Comparison of ENCODE assay signal across 31 cellular contexts in genomic region chr7:49037348-49038210, GRCh38.
"Had no signal": no experiment of that assay in that cellular context is flagged by ENCODE, and none has a peak within 500 bp of the region (broad histone marks: within the 10 kb centered on the region; RNA-seq: fewer than 3 reads in every experiment).

No MANE protein-coding gene starts in this region.

- H3K36me3 Mint-ChIP-seq: activated CD8-positive, alpha-beta memory T cell treated with anti-CD3 and anti-CD28 coated beads, Interleukin-2, amount 10 ng/mL, durations not matched to agents 7 days and 5 days; naive thymus-derived CD4-positive, alpha-beta T cell; stimulated activated naive B cell treated with anti-CD40 and anti-IgM and Interleukin-4, amounts not matched to agents 10 μg/mL and 1 μg/mL and 100 μg/mL, for 72 hours had no signal

- H3K4me1 Mint-ChIP-seq: activated CD4-positive, alpha-beta T cell treated with anti-CD3 and anti-CD28 coated beads, Interleukin-2, amount 10 ng/mL, durations not matched to agents 7 days and 5 days; activated CD8-positive, alpha-beta memory T cell treated with anti-CD3 and anti-CD28 coated beads, Interleukin-2, amount 10 ng/mL, durations not matched to agents 7 days and 5 days; naive thymus-derived CD4-positive, alpha-beta T cell; stimulated activated naive B cell treated with anti-CD40 and anti-IgM and Interleukin-4, amounts not matched to agents 10 μg/mL and 1 μg/mL and 100 μg/mL, for 72 hours had no signal

- H3K9me3 ChIP-seq: gastrocnemius medialis, lower lobe of right lung, sigmoid colon, testis, vagina had no signal

- H3K4me2 ChIP-seq: smooth muscle cell had no signal

- H3K36me3 ChIP-seq: brain microvascular endothelial cell, gastrocnemius medialis, lower lobe of right lung, sigmoid colon, vagina had no signal

- H3K4me1 ChIP-seq: gastrocnemius medialis, lower lobe of right lung, sigmoid colon, testis, vagina had no signal

- H3K27ac Mint-ChIP-seq: activated CD4-positive, alpha-beta T cell treated with anti-CD3 and anti-CD28 coated beads, Interleukin-2, amount 10 ng/mL, durations not matched to agents 7 days and 5 days; activated CD8-positive, alpha-beta memory T cell treated with anti-CD3 and anti-CD28 coated beads, Interleukin-2, amount 10 ng/mL, durations not matched to agents 7 days and 5 days; activated CD8-positive, alpha-beta T cell treated with anti-CD3 and anti-CD28 coated beads for 36 hours; dendritic cell treated with granulocyte-macrophage colony-stimulating factor and Interleukin-4, amounts not matched to agents 40 ng/mL and 50 ng/mL, for 4 days; naive thymus-derived CD4-positive, alpha-beta T cell; progenitor cell of endocrine pancreas; stimulated activated naive B cell treated with anti-CD40 and anti-IgM and Interleukin-4, amounts not matched to agents 10 μg/mL and 1 μg/mL and 100 μg/mL, for 72 hours had no signal

- H3K4me3 ChIP-seq: gastrocnemius medialis, lower lobe of right lung, sigmoid colon, smooth muscle cell, testis, vagina had no signal

- H3K27me3 Mint-ChIP-seq: activated CD4-positive, alpha-beta T cell treated with anti-CD3 and anti-CD28 coated beads, Interleukin-2, amount 10 ng/mL, durations not matched to agents 7 days and 5 days; activated CD8-positive, alpha-beta memory T cell treated with anti-CD3 and anti-CD28 coated beads, Interleukin-2, amount 10 ng/mL, durations not matched to agents 7 days and 5 days; activated CD8-positive, alpha-beta T cell treated with anti-CD3 and anti-CD28 coated beads for 36 hours; dendritic cell treated with granulocyte-macrophage colony-stimulating factor and Interleukin-4, amounts not matched to agents 40 ng/mL and 50 ng/mL, for 4 days; naive thymus-derived CD4-positive, alpha-beta T cell; progenitor cell of endocrine pancreas; stimulated activated naive B cell treated with anti-CD40 and anti-IgM and Interleukin-4, amounts not matched to agents 10 μg/mL and 1 μg/mL and 100 μg/mL, for 72 hours had no signal

- H3K4me3 Mint-ChIP-seq: activated CD4-positive, alpha-beta T cell treated with anti-CD3 and anti-CD28 coated beads, Interleukin-2, amount 10 ng/mL, durations not matched to agents 7 days and 5 days; activated CD8-positive, alpha-beta memory T cell treated with anti-CD3 and anti-CD28 coated beads, Interleukin-2, amount 10 ng/mL, durations not matched to agents 7 days and 5 days; activated CD8-positive, alpha-beta T cell treated with anti-CD3 and anti-CD28 coated beads for 36 hours; dendritic cell treated with granulocyte-macrophage colony-stimulating factor and Interleukin-4, amounts not matched to agents 40 ng/mL and 50 ng/mL, for 4 days; naive thymus-derived CD4-positive, alpha-beta T cell; stimulated activated naive B cell treated with anti-CD40 and anti-IgM and Interleukin-4, amounts not matched to agents 10 μg/mL and 1 μg/mL and 100 μg/mL, for 72 hours had no signal

- DNase-seq: activated CD4-positive, alpha-beta T cell treated with anti-CD3 and anti-CD28 coated beads, Interleukin-2, amount 10 ng/mL, durations not matched to agents 7 days and 5 days; activated CD4-positive, CD25-positive, alpha-beta regulatory T cell treated with anti-CD3 and anti-CD28 coated beads, Interleukin-2, amount 50 U/mL, for 72 hours; activated CD8-positive, alpha-beta memory T cell treated with anti-CD3 and anti-CD28 coated beads, Interleukin-2, amount 10 ng/mL, durations not matched to agents 7 days and 5 days; activated CD8-positive, alpha-beta T cell treated with anti-CD3 and anti-CD28 coated beads for 36 hours; activated gamma-delta T cell; activated naive CD4-positive, alpha-beta T cell treated with anti-CD3 and anti-CD28 coated beads, Interleukin-2, amount 50 U/mL, for 16 hours; activated T-cell treated with anti-CD3 and anti-CD28 coated beads for 4 hours; anterior cingulate cortex; brain microvascular endothelial cell; caudate nucleus; effector CD8-positive, alpha-beta T cell; gastrocnemius medialis; head of caudate nucleus; hypothalamus; kidney; lower lobe of right lung; naive thymus-derived CD4-positive, alpha-beta T cell; retina; sigmoid colon; stimulated activated CD4-positive, alpha-beta T cell treated with anti-CD3 and anti-CD28 coated beads, Interleukin-2, amount 100 ng/mL, for 48 hours; stimulated activated CD8-positive, alpha-beta memory T cell treated with anti-CD3 and anti-CD28 coated beads, Interleukin-4, amount 100 ng/mL, for 48 hours; stimulated activated naive B cell treated with anti-CD40 and anti-IgM and Interleukin-4, amounts not matched to agents 10 μg/mL and 1 μg/mL and 100 μg/mL, for 72 hours; testis; trophoblast cell had no signal

- H3K27me3 ChIP-seq: brain microvascular endothelial cell, gastrocnemius medialis, sigmoid colon, testis, vagina had no signal

- H3K27ac ChIP-seq: brain microvascular endothelial cell, gastrocnemius medialis, lower lobe of right lung, sigmoid colon, testis, vagina, VCaP had no signal

- ATAC-seq: activated CD8-positive, alpha-beta memory T cell treated with anti-CD3 and anti-CD28 coated beads, Interleukin-2, amount 10 ng/mL, durations not matched to agents 7 days and 5 days; activated CD8-positive, alpha-beta T cell treated with anti-CD3 and anti-CD28 coated beads for 36 hours; esophagus mucosa; gastrocnemius medialis; left lobe of liver; lower lobe of right lung; naive thymus-derived CD4-positive, alpha-beta T cell; stimulated activated naive B cell treated with anti-CD40 and anti-IgM and Interleukin-4, amounts not matched to agents 10 μg/mL and 1 μg/mL and 100 μg/mL, for 72 hours had no signal

- H3K9me3 Mint-ChIP-seq: activated CD4-positive, alpha-beta T cell treated with anti-CD3 and anti-CD28 coated beads, Interleukin-2, amount 10 ng/mL, durations not matched to agents 7 days and 5 days; activated CD8-positive, alpha-beta T cell treated with anti-CD3 and anti-CD28 coated beads for 36 hours; dendritic cell treated with granulocyte-macrophage colony-stimulating factor and Interleukin-4, amounts not matched to agents 40 ng/mL and 50 ng/mL, for 4 days had no signal
